In genomic region chr22:27851974-27852713, GRCh38 we compare ENCODE assay signal across 15 cellular contexts. TPM values are rescaled to one million over a fixed set of nuclear protein-coding genes. Genes with fewer than 3 reads are reported as not detected.
DNase-seq lines count a peak whose midpoint lies in the region; TF ChIP-seq lines count a peak whose summit lies in the region.
"Had no signal": no experiment of that assay in that cellular context is flagged by ENCODE, and none has a peak within 500 bp of the region (broad histone marks: within the 10 kb centered on the region; RNA-seq: fewer than 3 reads in every experiment).

No MANE protein-coding gene starts in this region.

- H3K4me3 Mint-ChIP-seq in glutamatergic neuron (ENCODE audit: unreplicated experiment) (no peak overlapping the region), osteocyte (ENCODE audit: unreplicated experiment) (no peak overlapping the region)
- H3K4me3 Mint-ChIP-seq: activated CD8-positive, alpha-beta memory T cell treated with anti-CD3 and anti-CD28 coated beads, Interleukin-2, amount 10 ng/mL, durations not matched to agents 7 days and 5 days; activated naive CD4-positive, alpha-beta T cell treated with anti-CD3 and anti-CD28 coated beads for 36 hours; natural killer cell treated with Interleukin-12 subunit alpha and Interleukin-12 subunit beta and Interleukin-15 and Interleukin-18, amount 100 ng/mL, for 72 hours had no signal

- peaks cover 6% of the 10 kb centered on the region for H3K4me1 Mint-ChIP-seq in glutamatergic neuron (ENCODE audit: low read depth, unreplicated experiment)
- H3K4me1 Mint-ChIP-seq in osteocyte (ENCODE audit: unreplicated experiment), result peaks cover 84% of the 10 kb centered on the region

- H3K27ac Mint-ChIP-seq in glutamatergic neuron (ENCODE audit: unreplicated experiment) (peak overlapping the region; percentile 28), osteocyte (ENCODE audit: unreplicated experiment) (peak overlapping the region; percentile 62)
- H3K27ac Mint-ChIP-seq: activated CD8-positive, alpha-beta memory T cell treated with anti-CD3 and anti-CD28 coated beads, Interleukin-2, amount 10 ng/mL, durations not matched to agents 7 days and 5 days; activated naive CD4-positive, alpha-beta T cell treated with anti-CD3 and anti-CD28 coated beads for 36 hours; natural killer cell treated with Interleukin-12 subunit alpha and Interleukin-12 subunit beta and Interleukin-15 and Interleukin-18, amount 100 ng/mL, for 72 hours had no signal

- H3K36me3 Mint-ChIP-seq in glutamatergic neuron (ENCODE audit: unreplicated experiment) (no peaks in the 10 kb centered on the region), osteocyte (ENCODE audit: unreplicated experiment) (peaks cover 49% of the 10 kb centered on the region)

- peak; percentile 17 to 51 for DNase-seq in NCI-H1930 (lab: John Stamatoyannopoulos, UW)
- peak; percentile 85 for DNase-seq in amniotic epithelial cell (ENCODE audit: low read depth)
- no peak for DNase-seq in glutamatergic neuron
- no peak for DNase-seq in osteocyte (ENCODE audit: extremely low spot score, unreplicated experiment)
- DNase-seq in islet precursor cell, result no peak
- DNase-seq in NCI-H2107 (lab: John Stamatoyannopoulos, UW), result no peak
- DNase-seq in DMS 273 treated with DMSO at 0.1 percent for 48 hours (lab: John Stamatoyannopoulos, UW), result no peak
- DNase-seq: activated CD8-positive, alpha-beta memory T cell treated with anti-CD3 and anti-CD28 coated beads, Interleukin-2, amount 10 ng/mL, durations not matched to agents 7 days and 5 days; activated naive CD4-positive, alpha-beta T cell treated with anti-CD3 and anti-CD28 coated beads for 36 hours; CD8-positive, alpha-beta memory T cell; colonic mucosa; NCI-H510A treated with DMSO at 0.1 percent for 48 hours; SHP77 treated with DMSO at 0.1 percent for 48 hours; small intestine had no signal

- TF ChIP-seq CTCF in glutamatergic neuron (IDR thresholded peaks at IDR 0.05; ENCODE audit: partially characterized antibody, unreplicated experiment) (no peak), osteocyte (IDR thresholded peaks at IDR 0.05) (no peak)

- H3K27me3 Mint-ChIP-seq in glutamatergic neuron (ENCODE audit: unreplicated experiment), result no peaks in the 10 kb centered on the region
- H3K27me3 Mint-ChIP-seq in osteocyte (ENCODE audit: unreplicated experiment), result no peaks in the 10 kb centered on the region
- H3K27me3 Mint-ChIP-seq: activated CD8-positive, alpha-beta memory T cell treated with anti-CD3 and anti-CD28 coated beads, Interleukin-2, amount 10 ng/mL, durations not matched to agents 7 days and 5 days; CD8-positive, alpha-beta memory T cell; natural killer cell treated with Interleukin-12 subunit alpha and Interleukin-12 subunit beta and Interleukin-15 and Interleukin-18, amount 100 ng/mL, for 72 hours had no signal

- H3K9me3 Mint-ChIP-seq in glutamatergic neuron (ENCODE audit: unreplicated experiment), result peaks cover 6% of the 10 kb centered on the region
- H3K9me3 Mint-ChIP-seq in osteocyte (ENCODE audit: unreplicated experiment), result no peaks in the 10 kb centered on the region
- H3K9me3 Mint-ChIP-seq: activated naive CD4-positive, alpha-beta T cell treated with anti-CD3 and anti-CD28 coated beads for 36 hours; CD8-positive, alpha-beta memory T cell; natural killer cell treated with Interleukin-12 subunit alpha and Interleukin-12 subunit beta and Interleukin-15 and Interleukin-18, amount 100 ng/mL, for 72 hours had no signal

RNA-seq across cellular contexts. Expression of gene MN1, which starts 50.6 kb away (rescaled TPM):
- total RNA-seq in glutamatergic neuron (ENCODE audit: unreplicated experiment) (0.91 TPM), osteocyte (145 and 153 TPM in 2 replicates)

Comparison
In these comparisons a context has a peak if more than half of its experiments do, and no peak if none do; other contexts are left out.
1. DNase-seq: peak in NCI-H1930 (2 of 2) and amniotic epithelial cell (single experiment); none in glutamatergic neuron (single experiment), osteocyte (single experiment), islet precursor cell (single experiment), NCI-H2107 (single experiment) and DMS 273 treated with DMSO at 0.1 percent for 48 hours (single experiment).
2. RNA of gene MN1, which starts 50.6 kb away (total RNA-seq): 145 to 153 TPM in osteocyte; 0.91 TPM in glutamatergic neuron (single experiment); every median in the first group is over 10 times any median in the second.